In genomic region chr9:28774433-28775029, GRCh38 we compare ENCODE assay signal across 8 cellular contexts.
DNase-seq lines count a peak whose midpoint lies in the region; ATAC-seq, FAIRE-seq and TF ChIP-seq lines count a peak whose summit lies in the region.

No MANE protein-coding gene starts in this region.

- H3K27me3 ChIP-seq in brain microvascular endothelial cell (replicated peaks) = no peaks in the 10 kb centered on the region

- H3K27ac ChIP-seq in A549 (no peak overlapping the region), brain microvascular endothelial cell (no peak overlapping the region)

- H3K4me2 ChIP-seq in A549 = no peak overlapping the region

- no peak overlapping the region for H3K4me3 Mint-ChIP-seq in activated naive CD8-positive, alpha-beta T cell treated with anti-CD3 and anti-CD28 coated beads, Interleukin-2, amount 50 U/mL, for 24 hours

- H3K4me1 Mint-ChIP-seq in activated naive CD8-positive, alpha-beta T cell treated with anti-CD3 and anti-CD28 coated beads, Interleukin-2, amount 50 U/mL, for 24 hours = no peaks in the 10 kb centered on the region

- peak; percentile 73 for TF ChIP-seq CTCF in A549 (IDR thresholded peaks at IDR 0.05)
- no peak for TF ChIP-seq CTCF in GM20000 (IDR thresholded peaks at IDR 0.05; ENCODE audit: extremely low read depth, missing control alignments)
- peak; percentile 40 for TF ChIP-seq CTCF in brain microvascular endothelial cell (IDR thresholded peaks at IDR 0.05; ENCODE audit: low read depth, low read length, missing control alignments)

- H3K4me3 ChIP-seq in A549 (no peak overlapping the region), brain microvascular endothelial cell (ENCODE audit: low read depth, low read length) (no peak overlapping the region)

- POLR2A ChIA-PET in A549 (lab: Yijun Ruan, JAX) = interaction anchor here (1.3 kb wide), 1 partner anchor 33 kb away, joined by 3 read pairs; no protein-coding TSS in a partner anchor

- no peaks in the 10 kb centered on the region for H3K9me3 Mint-ChIP-seq in activated naive CD8-positive, alpha-beta T cell treated with anti-CD3 and anti-CD28 coated beads, Interleukin-2, amount 50 U/mL, for 24 hours

- TF ChIP-seq RAD21 in A549 (conservative IDR thresholded peaks at IDR 0.05 in 1 of 2, IDR thresholded peaks at IDR 0.05 in 1 of 2) = peak; percentile 67 to 75

- H3K27me3 Mint-ChIP-seq in activated naive CD8-positive, alpha-beta T cell treated with anti-CD3 and anti-CD28 coated beads, Interleukin-2, amount 50 U/mL, for 24 hours = no peaks in the 10 kb centered on the region

- H3K36me3 ChIP-seq in brain microvascular endothelial cell (replicated peaks) = no peaks in the 10 kb centered on the region

- FAIRE-seq in A549 (lab: Jason Lieb, UNC) = peak; percentile 46

- no peak overlapping the region for H3K27ac Mint-ChIP-seq in activated naive CD8-positive, alpha-beta T cell treated with anti-CD3 and anti-CD28 coated beads, Interleukin-2, amount 50 U/mL, for 24 hours

- peak; percentile 7 to 52 for DNase-seq in A549 (ENCODE audit: low read depth in 1 of 2, low spot score in 1 of 2)
- peak; percentile 3 for DNase-seq in GM20000 (ENCODE audit: low spot score)
- DNase-seq in NCI-H2081 treated with DMSO at 0.1 percent for 48 hours (lab: John Stamatoyannopoulos, UW) = peak; percentile 31
- DNase-seq in brain microvascular endothelial cell = no peak
- peak; percentile 18 for DNase-seq in middle frontal gyrus (ENCODE audit: extremely low spot score, low spot score)
- DNase-seq in activated naive CD4-positive, alpha-beta T cell treated with anti-CD3 and anti-CD28 coated beads, Interleukin-2, amount 50 U/mL, for 16 hours = no peak
- DNase-seq in AG08395 (ENCODE audit: low spot score) = no peak
- DNase-seq in activated naive CD8-positive, alpha-beta T cell treated with anti-CD3 and anti-CD28 coated beads, Interleukin-2, amount 50 U/mL, for 24 hours = no peak

- no peaks in the 10 kb centered on the region for H3K36me3 Mint-ChIP-seq in activated naive CD8-positive, alpha-beta T cell treated with anti-CD3 and anti-CD28 coated beads, Interleukin-2, amount 50 U/mL, for 24 hours (ENCODE audit: low read depth)

- in situ Hi-C loops in brain microvascular endothelial cell (cut with HindIII; ENCODE audit: low pct_ligation_motif_present, low sequenced_read_pairs) = no loop called here

- WGBS in A549 (ENCODE audit: missing lambda C conversion rate) = 33% methylated on average over 5 of the region's 5 CpGs

- 0 out of 3 replicates have a peak, but pooled peaks cover 5% of the 10 kb centered on the region for H3K4me1 ChIP-seq in A549

- TF ChIP-seq POLR2A in A549 (IDR thresholded peaks at IDR 0.05; ENCODE audit: low read length) = no peak

- TF ChIP-seq EP300 in A549 (IDR thresholded peaks at IDR 0.05) = no peak

- no peaks in the 10 kb centered on the region for H3K9me3 ChIP-seq in A549

- CTCF ChIA-PET in A549 (lab: Yijun Ruan, JAX) = interaction anchor here (0.6 to 2.4 kb wide), 29 partner anchors 9 to 447 kb away, joined by 3 to 16 read pairs (median 3); partner anchors contain the start of gene LINGO2

- ATAC-seq in A549 = peak; percentile 52 to 59; a peak in 4 of 6 replicates
- ATAC-seq in activated naive CD8-positive, alpha-beta T cell treated with anti-CD3 and anti-CD28 coated beads, Interleukin-2, amount 50 U/mL, for 24 hours = no peak

TF ChIP-seq in A549, 52 proteins besides CTCF, POLR2A, EP300 and RAD21:
- TF ChIP-seq POLR2AphosphoS2 (conservative IDR thresholded peaks at IDR 0.05; ENCODE audit: low read length) (no peak), SMC3 (IDR thresholded peaks at IDR 0.05) (peak; percentile 83)
TF ChIP-seq in A549: peak in this region for 1.

Comparison
In these comparisons a context has a peak if more than half of its experiments do, and no peak if none do; other contexts are left out.
1. DNase-seq: peak in A549 (2 of 2), GM20000 (single experiment), NCI-H2081 treated with DMSO at 0.1 percent for 48 hours (single experiment) and middle frontal gyrus (single experiment); none in brain microvascular endothelial cell (single experiment), activated naive CD4-positive, alpha-beta T cell treated with anti-CD3 and anti-CD28 coated beads, Interleukin-2, amount 50 U/mL, for 16 hours (single experiment), AG08395 (single experiment) and activated naive CD8-positive, alpha-beta T cell treated with anti-CD3 and anti-CD28 coated beads, Interleukin-2, amount 50 U/mL, for 24 hours (single experiment).